In genomic region chr19:4446801-4447200, GRCh38 we compare ENCODE assay signal across 2 cellular contexts.
TF ChIP-seq lines count a peak whose summit lies in the region.

No MANE protein-coding gene starts in this region.

TF ChIP-seq in IMR-90, 13 proteins besides CTCF, POLR2A, EP300 and RAD21:
- TF ChIP-seq, protein P1, sequence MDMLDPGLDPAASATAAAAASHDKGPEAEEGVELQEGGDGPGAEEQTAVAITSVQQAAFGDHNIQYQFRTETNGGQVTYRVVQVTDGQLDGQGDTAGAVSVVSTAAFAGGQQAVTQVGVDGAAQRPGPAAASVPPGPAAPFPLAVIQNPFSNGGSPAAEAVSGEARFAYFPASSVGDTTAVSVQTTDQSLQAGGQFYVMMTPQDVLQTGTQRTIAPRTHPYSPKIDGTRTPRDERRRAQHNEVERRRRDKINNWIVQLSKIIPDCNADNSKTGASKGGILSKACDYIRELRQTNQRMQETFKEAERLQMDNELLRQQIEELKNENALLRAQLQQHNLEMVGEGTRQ (IDR thresholded peaks at IDR 0.05; ENCODE audit: low read depth, low read length), result no peak
- TF ChIP-seq MAZ (IDR thresholded peaks at IDR 0.05; ENCODE audit: borderline replicate concordance, low read depth, low read length) (no peak), CEBPB (IDR thresholded peaks at IDR 0.05; ENCODE audit: low read depth, low read length) (no peak)

TF ChIP-seq in H1, 55 proteins besides CTCF, POLR2A, EP300 and RAD21:
- TF ChIP-seq BRCA1 (IDR thresholded peaks at IDR 0.05; ENCODE audit: low read depth, low read length) (no peak), POLR2AphosphoS5 (IDR thresholded peaks at IDR 0.05; ENCODE audit: low read depth, low read length) (no peak), SUZ12 (IDR thresholded peaks at IDR 0.05; ENCODE audit: low read length) (no peak), PHF8 (conservative IDR thresholded peaks at IDR 0.05; ENCODE audit: low read depth, low read length) (no peak), ZNF274 (IDR thresholded peaks at IDR 0.05; ENCODE audit: borderline replicate concordance, extremely low read depth, low read length) (no peak), CTBP2 (IDR thresholded peaks at IDR 0.05; ENCODE audit: borderline replicate concordance, insufficient read depth, insufficient read length, low read length) (no peak)
- TF ChIP-seq, protein P2, sequence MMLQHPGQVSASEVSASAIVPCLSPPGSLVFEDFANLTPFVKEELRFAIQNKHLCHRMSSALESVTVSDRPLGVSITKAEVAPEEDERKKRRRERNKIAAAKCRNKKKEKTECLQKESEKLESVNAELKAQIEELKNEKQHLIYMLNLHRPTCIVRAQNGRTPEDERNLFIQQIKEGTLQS (IDR thresholded peaks at IDR 0.05; ENCODE audit: insufficient read depth, low read depth, low read length), result no peak
